7 cellular contexts compared by ENCODE assay signal in genomic region chr6:41502607-41503434, GRCh38. TPM values are rescaled to one million over a fixed set of nuclear protein-coding genes. Genes with fewer than 3 reads are reported as not detected.
DNase-seq lines count a peak whose midpoint lies in the region; ATAC-seq, FAIRE-seq and TF ChIP-seq lines count a peak whose summit lies in the region.

No MANE protein-coding gene starts in this region.

- TF ChIP-seq POLR2A in thyroid gland (IDR thresholded peaks at IDR 0.05) = peak in 1 of 2 donors; percentile 40

- CTCF ChIA-PET in activated CD4-positive, alpha-beta T cell treated with anti-CD3 and anti-CD28 coated beads for 36 hours (lab: Charles Lee) = no interaction called here

- TF ChIP-seq CTCF in colonic mucosa (IDR thresholded peaks at IDR 0.05) = no peak
- TF ChIP-seq CTCF in thyroid gland (IDR thresholded peaks at IDR 0.05) = no peak

- H3K27me3 ChIP-seq in colonic mucosa (peaks cover 23% of the 10 kb centered on the region), thyroid gland (no peaks in the 10 kb centered on the region)

- H3K27ac ChIP-seq in colonic mucosa = no peak overlapping the region
- peak overlapping the region; percentile 24 to 92 (median 31) for H3K27ac ChIP-seq in thyroid gland

- H3K27ac Mint-ChIP-seq in memory B cell = no peak overlapping the region
- no peak overlapping the region for H3K27ac Mint-ChIP-seq in activated CD4-positive, alpha-beta T cell treated with anti-CD3 and anti-CD28 coated beads for 36 hours

- no peak overlapping the region for H3K9ac ChIP-seq in colonic mucosa (ENCODE audit: low read depth in 2 of 2, low read length in 2 of 2)

- peaks cover 9% of the 10 kb centered on the region for H3K27me3 Mint-ChIP-seq in memory B cell
- H3K27me3 Mint-ChIP-seq in activated CD4-positive, alpha-beta T cell treated with anti-CD3 and anti-CD28 coated beads for 36 hours = peaks cover 52% of the 10 kb centered on the region

- DNase-seq in MV-4-11 (lab: John Stamatoyannopoulos, UW) (peak; percentile 91), colonic mucosa (peak; percentile 29), memory B cell (ENCODE audit: low spot score in 2 of 2) (no peak), thyroid gland (peak; percentile 84 to 85), HTR-8/SVneo (ENCODE audit: insufficient read length, low spot score) (no peak)
- no peak for DNase-seq in activated CD4-positive, alpha-beta T cell treated with anti-CD3 and anti-CD28 coated beads for 36 hours

- POLR2A ChIA-PET in activated CD4-positive, alpha-beta T cell treated with anti-CD3 and anti-CD28 coated beads for 36 hours (lab: Charles Lee) = no interaction called here

- FAIRE-seq in HTR-8/SVneo (lab: Jason Lieb, UNC) = no peak

- H3K4me1 ChIP-seq in colonic mucosa = peaks cover 11% of the 10 kb centered on the region
- peaks cover 18 to 26% of the 10 kb centered on the region in 2 donors for H3K4me1 ChIP-seq in thyroid gland

- WGBS in thyroid gland, 2 donors = 26 to 27% methylated on average over 27 to 30 of the region's 30 CpGs

- no peaks in the 10 kb centered on the region for H3K36me3 ChIP-seq in colonic mucosa
- no peaks in the 10 kb centered on the region for H3K36me3 ChIP-seq in thyroid gland

- H3K4me3 Mint-ChIP-seq in memory B cell = peak overlapping the region; percentile 12
- no peak overlapping the region for H3K4me3 Mint-ChIP-seq in activated CD4-positive, alpha-beta T cell treated with anti-CD3 and anti-CD28 coated beads for 36 hours

- no peak overlapping the region for H3K4me3 ChIP-seq in colonic mucosa
- no peak overlapping the region for H3K4me3 ChIP-seq in thyroid gland (replicated peaks in 1 of 3)

- H3K36me3 Mint-ChIP-seq in memory B cell = peaks cover 2% of the 10 kb centered on the region
- no peaks in the 10 kb centered on the region for H3K36me3 Mint-ChIP-seq in activated CD4-positive, alpha-beta T cell treated with anti-CD3 and anti-CD28 coated beads for 36 hours (ENCODE audit: low read depth)

- peaks cover 12% of the 10 kb centered on the region for H3K4me1 Mint-ChIP-seq in memory B cell
- H3K4me1 Mint-ChIP-seq in activated CD4-positive, alpha-beta T cell treated with anti-CD3 and anti-CD28 coated beads for 36 hours = peaks cover 13% of the 10 kb centered on the region

- intact Hi-C loops in colonic mucosa (cut with DNase I) = no loop called here
- intact Hi-C loops in thyroid gland (cut with DNase I) = no loop called here
- intact Hi-C loops in activated CD4-positive, alpha-beta T cell treated with anti-CD3 and anti-CD28 coated beads for 36 hours (cut with DNase I, micrococcal nuclease) = no loop called here

- H3K9me3 ChIP-seq in colonic mucosa = no peaks in the 10 kb centered on the region
- H3K9me3 ChIP-seq in thyroid gland = no peaks in the 10 kb centered on the region

- ATAC-seq in memory B cell (ENCODE audit: low read depth) (no peak), GM21737 (IDR thresholded peaks at IDR 0.05; ENCODE audit: unreplicated experiment) (no peak)
- ATAC-seq in activated CD4-positive, alpha-beta T cell treated with anti-CD3 and anti-CD28 coated beads for 36 hours = no peak

- no peaks in the 10 kb centered on the region for H3K9me3 Mint-ChIP-seq in memory B cell
- H3K9me3 Mint-ChIP-seq in activated CD4-positive, alpha-beta T cell treated with anti-CD3 and anti-CD28 coated beads for 36 hours (ENCODE audit: low read depth) = no peaks in the 10 kb centered on the region

RNA-seq across cellular contexts. Expression of gene FOXP4, which starts 43.4 kb away (rescaled TPM):
- total RNA-seq in colonic mucosa (10 to 100 TPM; 33.6 to 50.4 TPM), thyroid gland (10 to 100 TPM; 12.6 to 42.4 (median 23.7) TPM)
- total RNA-seq in activated CD4-positive, alpha-beta T cell treated with anti-CD3 and anti-CD28 coated beads for 36 hours = 10 to 100 TPM; 11.1 to 13.8 TPM

Comparison
In these comparisons a context has a peak if more than half of its experiments do, and no peak if none do; other contexts are left out.
1. DNase-seq: peak in MV-4-11 (single experiment), colonic mucosa (single experiment) and thyroid gland (2 of 2); none in memory B cell (0 of 2), activated CD4-positive, alpha-beta T cell treated with anti-CD3 and anti-CD28 coated beads for 36 hours (single experiment) and HTR-8/SVneo (single experiment).